10 cellular contexts compared by ENCODE assay signal in genomic region chr5:140403613-140404012, GRCh38. TPM values are rescaled to one million over a fixed set of nuclear protein-coding genes. Genes with fewer than 3 reads are reported as not detected.
A peak's percentile ranks its signal among the peaks of the same experiment; 100 is the strongest.
DNase-seq lines count a peak whose midpoint lies in the region; ATAC-seq and TF ChIP-seq lines count a peak whose summit lies in the region.
"Had no signal": no experiment of that assay in that cellular context is flagged by ENCODE, and none has a peak within 500 bp of the region (broad histone marks: within the 10 kb centered on the region; RNA-seq: fewer than 3 reads in every experiment).

No MANE protein-coding gene starts in this region.

- no peaks in the 10 kb centered on the region for H3K9me3 ChIP-seq in PC-3 (ENCODE audit: low read length)

- H3K79me2 ChIP-seq in PC-3 (ENCODE audit: low read length): peaks cover 82% of the 10 kb centered on the region

- no peak overlapping the region for H2AFZ ChIP-seq in PC-3 (ENCODE audit: low read length)

- H3K9ac ChIP-seq in PC-3 (ENCODE audit: low read length): peak overlapping the region; percentile 93; the same call in 1 of the 2 replicates

- H3K36me3 ChIP-seq in GM06990 (ENCODE audit: control insufficient read depth, insufficient read depth, low read length) (peaks cover 3% of the 10 kb centered on the region), PC-3 (ENCODE audit: low read depth, low read length) (no peaks in the 10 kb centered on the region)

- H3K4me2 ChIP-seq in PC-3 (ENCODE audit: low read length): peak overlapping the region; percentile 82

- H3K4me3 ChIP-seq in GM06990 (replicated peaks; ENCODE audit: low read depth, low read length) (peak overlapping the region; percentile 98), PC-3 (ENCODE audit: low read length) (peak overlapping the region; percentile 97), fibroblast of mammary gland (ENCODE audit: control insufficient read depth, low read depth, low read length) (peak overlapping the region; percentile 62)

- H3K27ac ChIP-seq in PC-3 (ENCODE audit: low read length) (no peak overlapping the region), caudate nucleus (ENCODE audit: low read depth, low read length) (no peak overlapping the region)

- H3K9me2 ChIP-seq in PC-3 (replicated peaks; ENCODE audit: low read length): no peaks in the 10 kb centered on the region

- TF ChIP-seq CTCF in GM06990 (IDR thresholded peaks at IDR 0.05; ENCODE audit: insufficient read depth, low read length, poor library complexity, severe bottlenecking) (no peak), PC-3 (conservative IDR thresholded peaks at IDR 0.05; ENCODE audit: low read depth, low read length) (no peak), fibroblast of mammary gland (conservative IDR thresholded peaks at IDR 0.05; ENCODE audit: control insufficient read depth, insufficient read depth, low read depth, low read length) (no peak)

- no TSS peak for BruUV-seq in PC-3 (replicated peaks; lab: Mats Ljungman, UMichigan)

- H3K27me3 ChIP-seq in GM06990 (replicated peaks; ENCODE audit: control insufficient read depth, insufficient read depth, low read length) (no peaks in the 10 kb centered on the region), PC-3 (ENCODE audit: low read length) (no peaks in the 10 kb centered on the region)

- H3F3A ChIP-seq in PC-3 (ENCODE audit: low read length, unreplicated experiment): no peaks in the 10 kb centered on the region

- intact Hi-C loops in PC-3 (cut with micrococcal nuclease): loop anchor here (5.0 kb wide), 1 partner anchor 296 kb away; no protein-coding TSS in a partner anchor

- H4K20me1 ChIP-seq in PC-3 (ENCODE audit: low read length): peaks cover 30% of the 10 kb centered on the region

- no peak for DNase-seq in GM06990 (ENCODE audit: extremely low read depth, insufficient read length)
- DNase-seq in PC-3: no peak
- DNase-seq in fibroblast of mammary gland (ENCODE audit: low read depth): no peak
- DNase-seq in renal cortical epithelial cell (ENCODE audit: low read depth): peak; percentile 7
- no peak for DNase-seq in caudate nucleus (lab: John Stamatoyannopoulos, UW)
- no peak for DNase-seq in NCI-H1930 (lab: John Stamatoyannopoulos, UW)
- no peak for DNase-seq in left lobe of liver (ENCODE audit: low spot score)

- H3K4me1 ChIP-seq in PC-3 (ENCODE audit: insufficient read depth, low read length): peaks cover 24% of the 10 kb centered on the region

- POLR2A ChIA-PET in PC-3 (lab: Charles Lee; ENCODE audit: unreplicated experiment): no interaction called here

- ATAC-seq in PC-3: no peak
- ATAC-seq in HG03457 (IDR thresholded peaks at IDR 0.05; ENCODE audit: unreplicated experiment): no peak
- no peak for ATAC-seq in left lobe of liver

- CTCF ChIA-PET in PC-3 (lab: Charles Lee): interaction anchor here (0.6 kb wide), 1 partner anchor 31 kb away, joined by 3 read pairs; no protein-coding TSS in a partner anchor

RNA-seq across cellular contexts. Expression of gene ANKHD1, which starts 2.0 kb away (rescaled TPM):
- total RNA-seq in PC-3 (2014; rRNA removed) (64.6 and 81.1 TPM in 2 replicates), renal cortical epithelial cell (36.1 and 81.5 TPM in 2 replicates), left lobe of liver (60.6 TPM)

RNA-seq across cellular contexts. Expression of gene SLC4A9, which starts 43.6 kb away (rescaled TPM):
- total RNA-seq in PC-3 (2014; rRNA removed) (0.29 TPM in 1 of 2 replicates, not detected in the other), renal cortical epithelial cell (not detected in 2 replicates), left lobe of liver (0.10 TPM)
- total RNA-seq: HT1080, myocyte had no signal

RNA-seq across cellular contexts. Expression of gene HBEGF, which starts 57.2 kb away (rescaled TPM):
- total RNA-seq in PC-3 (2014; rRNA removed) (82.6 and 85.9 TPM in 2 replicates), renal cortical epithelial cell (23.4 and 52.8 TPM in 2 replicates), left lobe of liver (0.70 TPM)

Comparison
In these comparisons a context has a peak if more than half of its experiments do, and no peak if none do; other contexts are left out.
1. RNA of gene HBEGF, which starts 57.2 kb away (total RNA-seq): 82.6 to 85.9 TPM in PC-3 and 23.4 to 52.8 TPM in renal cortical epithelial cell; 0.70 TPM in left lobe of liver (single experiment); every median in the first group is over 10 times any median in the second.
2. Peak in every context shown above with its lines, with median percentiles within 50 percentile points of each other: H3K4me3 ChIP-seq.